ENCODE assay signal across 1 cellular context in genomic region chr7:117219485-117219884, GRCh38.
TF ChIP-seq lines count a peak whose summit lies in the region.

No MANE protein-coding gene starts in this region.

TF ChIP-seq in WTC11, 78 proteins besides CTCF, POLR2A, EP300 and RAD21 (continued from another document):
- TF ChIP-seq ZNF532 (CRISPR knock-in tag; IDR thresholded peaks at IDR 0.05; ENCODE audit: borderline replicate concordance) (no peak), PREB (CRISPR knock-in tag; IDR thresholded peaks at IDR 0.05; ENCODE audit: borderline replicate concordance) (no peak), KAT7 (CRISPR knock-in tag; IDR thresholded peaks at IDR 0.05; ENCODE audit: borderline replicate concordance) (no peak), ZNF317 (CRISPR knock-in tag; IDR thresholded peaks at IDR 0.05; ENCODE audit: borderline replicate concordance, low read depth) (no peak), MXD4 (CRISPR knock-in tag; IDR thresholded peaks at IDR 0.05; ENCODE audit: borderline replicate concordance) (no peak)
